9 cellular contexts compared by ENCODE assay signal in the genomic region with DNA sequence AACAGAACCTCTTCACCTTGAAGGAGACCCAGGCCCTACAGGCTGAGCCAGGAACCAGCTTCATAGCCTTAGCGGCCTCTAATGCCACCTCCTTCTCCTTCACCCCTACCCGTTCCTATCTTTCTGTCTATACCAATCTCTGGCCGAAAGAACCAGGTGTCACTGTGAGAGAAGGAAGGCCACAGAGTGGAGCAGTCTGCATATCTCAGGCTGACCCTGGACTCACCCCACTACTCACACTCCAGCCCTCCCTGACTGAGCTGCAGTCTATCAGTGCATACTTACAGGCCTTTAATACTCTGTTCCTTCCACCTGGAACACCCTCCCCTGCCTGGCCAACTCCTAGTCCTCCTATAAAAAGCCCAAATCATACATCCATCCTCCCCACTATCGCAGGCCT. TPM values are rescaled to one million over a fixed set of nuclear protein-coding genes. Genes with fewer than 3 reads are reported as not detected.
A peak's percentile ranks its signal among the peaks of the same experiment; 100 is the strongest.
DNase-seq lines count a peak whose midpoint lies in the region; ATAC-seq and TF ChIP-seq lines count a peak whose summit lies in the region.
"Had no signal": no experiment of that assay in that cellular context is flagged by ENCODE, and none has a peak within 500 bp of the region (broad histone marks: within the 10 kb centered on the region; RNA-seq: fewer than 3 reads in every experiment).

No MANE protein-coding gene starts in this region.

- peaks cover 34% of the 10 kb centered on the region for H3K36me3 Mint-ChIP-seq in activated T-cell treated with anti-CD3 and anti-CD28 coated beads, Interleukin-2, amount 50 U/mL, for 24 hours (ENCODE audit: low read depth)

- no peak for TF ChIP-seq POLR2A in adrenal gland (IDR thresholded peaks at IDR 0.05)

- no peaks in the 10 kb centered on the region for H3K9me3 ChIP-seq in adrenal gland (replicated peaks in 1 of 3)
- no peaks in the 10 kb centered on the region for H3K9me3 ChIP-seq in lower lobe of right lung
- no peaks in the 10 kb centered on the region for H3K9me3 ChIP-seq in thoracic aorta

- H3K4me1 Mint-ChIP-seq in activated T-cell treated with anti-CD3 and anti-CD28 coated beads, Interleukin-2, amount 50 U/mL, for 24 hours (ENCODE audit: low read depth) = peaks cover 62% of the 10 kb centered on the region

- DNase-seq in activated T-cell treated with anti-CD3 and anti-CD28 coated beads, Interleukin-2, amount 50 U/mL, for 24 hours = no peak
- DNase-seq in activated T-cell treated with anti-CD3 and anti-CD28 coated beads, Interleukin-2, amount 50 U/mL, for 1 hour = no peak
- DNase-seq in adrenal gland (peak in 1 of 7 donors; percentile 52), lower lobe of right lung (no peak), thoracic aorta (ENCODE audit: low spot score) (no peak), HK-2 (ENCODE audit: unreplicated experiment) (no peak), cerebellar nuclear complex (lab: John Stamatoyannopoulos, UW) (no peak)

- peaks cover 41 to 68% of the 10 kb centered on the region in 2 donors for H3K4me1 ChIP-seq in adrenal gland (replicated peaks in 1 of 2)
- H3K4me1 ChIP-seq in lower lobe of right lung = peaks cover 92% of the 10 kb centered on the region
- H3K4me1 ChIP-seq in thoracic aorta (ENCODE audit: control insufficient read depth in 1 of 2, low read depth in 2 of 2) = peaks cover 15 to 49% of the 10 kb centered on the region in 2 donors

- WGBS in adrenal gland, 4 donors = 52 to 69% (median 54%) methylated on average over 4 of the region's 4 CpGs

- no peak for ATAC-seq in lower lobe of right lung
- no peak for ATAC-seq in thoracic aorta (ENCODE audit: insufficient number of reproducible peaks, low FRiP score, low read depth)
- no peak for ATAC-seq in GM21528 (IDR thresholded peaks at IDR 0.05; ENCODE audit: low FRiP score, unreplicated experiment)
- ATAC-seq: HCT116 had no signal

- no peaks in the 10 kb centered on the region for H3K27me3 Mint-ChIP-seq in activated T-cell treated with anti-CD3 and anti-CD28 coated beads, Interleukin-2, amount 50 U/mL, for 24 hours

- TF ChIP-seq CTCF in adrenal gland (IDR thresholded peaks at IDR 0.05) (no peak), lower lobe of right lung (IDR thresholded peaks at IDR 0.05) (no peak), thoracic aorta (IDR thresholded peaks at IDR 0.05) (no peak)

- peak overlapping the region; percentile 47 to 90 (median 67) for H3K27ac ChIP-seq in adrenal gland
- peak overlapping the region; percentile 90 for H3K27ac ChIP-seq in lower lobe of right lung
- H3K27ac ChIP-seq in thoracic aorta = no peak overlapping the region

- H3K9me3 Mint-ChIP-seq in activated T-cell treated with anti-CD3 and anti-CD28 coated beads, Interleukin-2, amount 50 U/mL, for 24 hours = no peaks in the 10 kb centered on the region

- H3K4me3 Mint-ChIP-seq in activated T-cell treated with anti-CD3 and anti-CD28 coated beads, Interleukin-2, amount 50 U/mL, for 24 hours = peak overlapping the region; percentile 86

- H3K27me3 ChIP-seq in adrenal gland (no peaks in the 10 kb centered on the region), lower lobe of right lung (ENCODE audit: low read depth) (no peaks in the 10 kb centered on the region), thoracic aorta (replicated peaks; ENCODE audit: insufficient read depth) (no peaks in the 10 kb centered on the region)

- H3K4me3 ChIP-seq in adrenal gland (peak overlapping the region in 1 of 4 donors; percentile 67), lower lobe of right lung (peak overlapping the region; percentile 79), thoracic aorta (peak overlapping the region; percentile 88)

- intact Hi-C loops in adrenal gland (cut with DNase I) = loop anchor here in 1 of 2 donors (10.0 kb wide), 1 partner anchor 455 kb away; no protein-coding TSS in a partner anchor
- intact Hi-C loops in lower lobe of right lung (cut with DNase I) = no loop called here

- H3K27ac Mint-ChIP-seq in activated T-cell treated with anti-CD3 and anti-CD28 coated beads, Interleukin-2, amount 50 U/mL, for 24 hours = peak overlapping the region; percentile 94

- H3K36me3 ChIP-seq in adrenal gland (replicated peaks in 1 of 2) = peaks cover 0 to 12% of the 10 kb centered on the region in 2 donors
- H3K36me3 ChIP-seq in lower lobe of right lung = peaks cover 53% of the 10 kb centered on the region
- H3K36me3 ChIP-seq in thoracic aorta = no peaks in the 10 kb centered on the region

RNA-seq across cellular contexts. Expression of a gene that starts 32.7 kb away (rescaled TPM):
- total RNA-seq in adrenal gland (100 to 1,000 TPM; 103 to 216 (median 153) TPM), lower lobe of right lung (276 TPM), thoracic aorta (100 to 1,000 TPM in 1 of 2 donors, 10 to 100 TPM in 1; 76.5 to 103 TPM)
- polyA plus RNA-seq in adrenal gland = 100 to 1,000 TPM in 2 of 3 donors, 10 to 100 TPM in 1; 30.0 to 217 (median 150) TPM

RNA-seq across cellular contexts. Expression of a gene that starts 45.3 kb away (rescaled TPM):
- total RNA-seq in adrenal gland = 100 to 1,000 TPM in 2 of 8 donors, 10 to 100 TPM in 6; 52.3 to 226 (median 60.8) TPM
- polyA plus RNA-seq in adrenal gland = 100 to 1,000 TPM in 1 of 3 donors, 10 to 100 TPM in 2; 70.4 to 106 (median 82.5) TPM
- 19.5 TPM for total RNA-seq in lower lobe of right lung
- 10 to 100 TPM; 28.1 to 37.1 TPM for total RNA-seq in thoracic aorta

Comparison
In these comparisons a context has a peak if more than half of its experiments do, and no peak if none do; other contexts are left out.
1. H3K27ac ChIP-seq: peak in adrenal gland (5 of 5) and lower lobe of right lung (single experiment); none in thoracic aorta (0 of 2).